ENCODE assay signal across 8 cellular contexts in the genomic region with DNA sequence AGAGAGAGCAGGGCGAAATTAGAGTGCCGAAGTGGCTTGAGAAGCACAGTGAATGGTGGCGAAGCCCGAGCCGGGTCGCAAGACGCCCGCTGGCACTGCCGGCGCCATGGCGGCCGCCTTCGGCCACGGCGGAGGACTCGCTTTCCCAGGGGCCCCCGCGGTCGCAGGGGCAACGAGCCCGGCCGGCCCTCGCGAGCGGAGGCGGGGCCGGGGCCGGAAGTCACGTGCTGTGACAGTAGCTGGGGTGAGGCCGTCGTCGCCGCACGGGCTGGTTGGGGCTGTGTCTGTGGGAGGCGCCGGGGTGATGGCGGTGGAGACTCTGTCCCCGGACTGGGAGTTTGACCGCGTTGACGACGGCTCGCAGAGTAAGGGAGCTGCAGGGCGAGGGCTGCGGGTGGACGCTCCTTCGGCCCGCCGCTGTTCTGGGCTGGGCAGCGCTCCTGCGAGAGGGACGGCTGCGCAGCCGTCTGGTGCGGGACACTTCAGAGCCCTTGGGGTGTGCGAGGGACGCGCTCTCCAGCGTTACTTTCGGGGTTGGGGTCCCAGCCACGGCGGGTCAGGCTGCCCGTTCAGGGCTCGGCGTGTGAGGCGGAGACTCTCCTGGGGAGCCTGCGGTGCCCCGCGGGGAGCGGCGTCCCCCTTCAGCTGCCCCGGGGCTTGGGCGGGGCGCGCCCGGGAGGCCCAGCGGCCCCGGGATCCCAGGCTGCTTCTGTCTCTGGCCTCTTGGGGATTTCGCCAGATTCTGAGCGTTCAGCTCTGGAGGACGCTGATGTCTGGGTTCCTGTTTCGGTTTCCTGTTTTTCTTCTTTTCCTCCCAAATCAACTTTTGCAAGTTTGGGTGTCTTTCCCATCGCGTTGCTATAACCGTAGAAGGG. TPM values are rescaled to one million over a fixed set of nuclear protein-coding genes. Genes with fewer than 3 reads are reported as not detected.
DNase-seq lines count a peak whose midpoint lies in the region; TF ChIP-seq lines count a peak whose summit lies in the region.

A gene with protein sequence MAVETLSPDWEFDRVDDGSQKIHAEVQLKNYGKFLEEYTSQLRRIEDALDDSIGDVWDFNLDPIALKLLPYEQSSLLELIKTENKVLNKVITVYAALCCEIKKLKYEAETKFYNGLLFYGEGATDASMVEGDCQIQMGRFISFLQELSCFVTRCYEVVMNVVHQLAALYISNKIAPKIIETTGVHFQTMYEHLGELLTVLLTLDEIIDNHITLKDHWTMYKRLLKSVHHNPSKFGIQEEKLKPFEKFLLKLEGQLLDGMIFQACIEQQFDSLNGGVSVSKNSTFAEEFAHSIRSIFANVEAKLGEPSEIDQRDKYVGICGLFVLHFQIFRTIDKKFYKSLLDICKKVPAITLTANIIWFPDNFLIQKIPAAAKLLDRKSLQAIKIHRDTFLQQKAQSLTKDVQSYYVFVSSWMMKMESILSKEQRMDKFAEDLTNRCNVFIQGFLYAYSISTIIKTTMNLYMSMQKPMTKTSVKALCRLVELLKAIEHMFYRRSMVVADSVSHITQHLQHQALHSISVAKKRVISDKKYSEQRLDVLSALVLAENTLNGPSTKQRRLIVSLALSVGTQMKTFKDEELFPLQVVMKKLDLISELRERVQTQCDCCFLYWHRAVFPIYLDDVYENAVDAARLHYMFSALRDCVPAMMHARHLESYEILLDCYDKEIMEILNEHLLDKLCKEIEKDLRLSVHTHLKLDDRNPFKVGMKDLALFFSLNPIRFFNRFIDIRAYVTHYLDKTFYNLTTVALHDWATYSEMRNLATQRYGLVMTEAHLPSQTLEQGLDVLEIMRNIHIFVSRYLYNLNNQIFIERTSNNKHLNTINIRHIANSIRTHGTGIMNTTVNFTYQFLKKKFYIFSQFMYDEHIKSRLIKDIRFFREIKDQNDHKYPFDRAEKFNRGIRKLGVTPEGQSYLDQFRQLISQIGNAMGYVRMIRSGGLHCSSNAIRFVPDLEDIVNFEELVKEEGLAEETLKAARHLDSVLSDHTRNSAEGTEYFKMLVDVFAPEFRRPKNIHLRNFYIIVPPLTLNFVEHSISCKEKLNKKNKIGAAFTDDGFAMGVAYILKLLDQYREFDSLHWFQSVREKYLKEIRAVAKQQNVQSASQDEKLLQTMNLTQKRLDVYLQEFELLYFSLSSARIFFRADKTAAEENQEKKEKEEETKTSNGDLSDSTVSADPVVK (plus strand): TSS at position 235 of the 875 bp plus-strand sequence. CDS start 70 bp downstream, at position 305.

- H3K4me2 ChIP-seq in neuronal stem cell (ENCODE audit: insufficient read depth, low read length, poor library complexity, severe bottlenecking) = peak within 1 kb of the TSS; percentile 66

- H3K23ac ChIP-seq in neuronal stem cell (ENCODE audit: low read depth, low read length, poor library complexity) = peak within 1 kb of the TSS; percentile 94

- TF ChIP-seq CTCF in HFF-Myc (IDR thresholded peaks at IDR 0.05; ENCODE audit: low read depth, low read length, missing control alignments) (no peak), subcutaneous adipose tissue (IDR thresholded peaks at IDR 0.05; ENCODE audit: low read depth) (no peak)

- H4K8ac ChIP-seq in neuronal stem cell (ENCODE audit: low read depth, low read length) = peak within 1 kb of the TSS; percentile 73

- H2AK5ac ChIP-seq in neuronal stem cell (ENCODE audit: low read depth, low read length) = no peak within 1 kb of the TSS

- H3K14ac ChIP-seq in neuronal stem cell (ENCODE audit: low read length) = peak within 1 kb of the TSS; percentile 95

- H3K9me3 ChIP-seq in neuronal stem cell (replicated peaks in 1 of 2; ENCODE audit: control insufficient read depth in 2 of 2, insufficient read depth in 1 of 2, low read depth in 1 of 2, low read length in 2 of 2) = peaks cover 0 to 16% of the 10 kb centered on the region in 2 donors

- peak within 1 kb of the TSS; percentile 91 for H2AFZ ChIP-seq in neuronal stem cell (ENCODE audit: low read length)

- DNase-seq in GM04504 (ENCODE audit: low read depth) = peak; percentile 86
- DNase-seq in HFF-Myc (ENCODE audit: extremely low read depth, low read depth) = peak; percentile 67
- DNase-seq in NAMALWA (ENCODE audit: low spot score) = peak; percentile 96
- DNase-seq in SK-MEL-5 (ENCODE audit: low read depth, low spot score) = peak; percentile 93
- DNase-seq in activated naive CD4-positive, alpha-beta T cell treated with Interleukin-2 at 50 U/mL for 16 hours = peak; percentile 95
- DNase-seq in foreskin melanocyte = peak; percentile 90
- peak; percentile 87 for DNase-seq in neuronal stem cell (ENCODE audit: low spot score)

- peak within 1 kb of the TSS; percentile 80 for H3K27ac ChIP-seq in neuronal stem cell (replicated peaks; ENCODE audit: low read length)

- WGBS in neuronal stem cell (ENCODE audit: extremely low coverage in 2 of 2, insufficient read length in 2 of 2, insufficient replicate concordance in 1 of 2), 2 donors = no CpG with 5 or more reads among the region's 85 CpGs

- peaks cover 4% of the 10 kb centered on the region for H3K79me1 ChIP-seq in neuronal stem cell (ENCODE audit: low read depth, low read length)

- in situ Hi-C loops in SK-MEL-5 (cut with HindIII; ENCODE audit: low pct_unique_long_range_greater_than_20kb, low sequenced_read_pairs) = no loop called here

- H3K27me3 ChIP-seq in neuronal stem cell (ENCODE audit: control insufficient read depth in 3 of 3, insufficient read depth in 3 of 3, low read depth in 1 of 3, low read length in 3 of 3) = no peaks in the 10 kb centered on the region

- no peak within 1 kb of the TSS for H3K4ac ChIP-seq in neuronal stem cell (ENCODE audit: low read length)

- peak within 1 kb of the TSS; percentile 95 for H3K18ac ChIP-seq in neuronal stem cell (ENCODE audit: low read length)

- peaks cover 2 to 19% of the 10 kb centered on the region in 2 donors for H3K36me3 ChIP-seq in neuronal stem cell (replicated peaks in 1 of 2; ENCODE audit: control insufficient read depth in 2 of 2, insufficient read depth in 2 of 2, low read length in 2 of 2)

- H4K91ac ChIP-seq in neuronal stem cell (ENCODE audit: low read depth, low read length, poor library complexity) = no peak within 1 kb of the TSS

- peak within 1 kb of the TSS; percentile 92 for H2BK15ac ChIP-seq in neuronal stem cell (ENCODE audit: low read length)

- H3K9ac ChIP-seq in neuronal stem cell (ENCODE audit: low read depth, low read length, poor library complexity) = peak within 1 kb of the TSS; percentile 98

- H3K4me1 ChIP-seq in neuronal stem cell (ENCODE audit: control insufficient read depth in 2 of 2, insufficient read depth in 1 of 2, low read depth in 1 of 2, low read length in 2 of 2) = peaks cover 0 to 1% of the 10 kb centered on the region in 2 donors

- H2BK5ac ChIP-seq in neuronal stem cell (ENCODE audit: low read length) = peak within 1 kb of the TSS; percentile 45

- H2BK120ac ChIP-seq in neuronal stem cell (ENCODE audit: low read depth, low read length) = no peak within 1 kb of the TSS

- H2BK12ac ChIP-seq in neuronal stem cell (ENCODE audit: low read length) = peak within 1 kb of the TSS; percentile 35

- H3K4me3 ChIP-seq in HFF-Myc (replicated peaks; ENCODE audit: low read depth, low read length) (peak within 1 kb of the TSS; percentile 74), neuronal stem cell (ENCODE audit: low read length in 2 of 2) (peak within 1 kb of the TSS; percentile 68 to 95)

RNA-seq across cellular contexts. Expression of the gene that starts here (rescaled TPM):
- 66.6 and 80.8 TPM in 2 replicates for total RNA-seq in SK-MEL-5 (2014; rRNA removed; shearing (Covaris generic))
- polyA plus RNA-seq in SK-MEL-5 (2015; cell fraction: cytosol; rRNA removed) = 26.3 and 37.7 TPM in 2 replicates
- polyA plus RNA-seq in SK-MEL-5 (2015; cell fraction: nucleus; rRNA removed) = 126 and 160 TPM in 2 replicates
- 21.5 TPM for polyA plus RNA-seq in neuronal stem cell (2013, experiment 1 of 2)
- 23.8 TPM for polyA plus RNA-seq in neuronal stem cell (2013, experiment 2 of 2)
- 100 to 1,000 TPM in 3 of 4 donors, 10 to 100 TPM in 1; 77.6 to 132 (median 118) TPM for total RNA-seq in subcutaneous adipose tissue

Comparison
In these comparisons a context has a peak if more than half of its experiments do, and no peak if none do; other contexts are left out.
1. Peak in every context shown above with its lines: DNase-seq, H3K4me3 ChIP-seq and H3K27ac ChIP-seq.